In genomic region chr3:52523386-52524257, GRCh38 we compare ENCODE assay signal across 28 cellular contexts. TPM values are rescaled to one million over a fixed set of nuclear protein-coding genes. Genes with fewer than 3 reads are reported as not detected.
DNase-seq lines count a peak whose midpoint lies in the region; ATAC-seq, FAIRE-seq and TF ChIP-seq lines count a peak whose summit lies in the region.
"Had no signal": no experiment of that assay in that cellular context is flagged by ENCODE, and none has a peak within 500 bp of the region (broad histone marks: within the 10 kb centered on the region; RNA-seq: fewer than 3 reads in every experiment).

No MANE protein-coding gene starts in this region.

- H3K27ac Mint-ChIP-seq in GM23338 = peak overlapping the region; percentile 44; the same call in 1 of the 2 replicates
- H3K27ac Mint-ChIP-seq: activated CD4-positive, alpha-beta memory T cell treated with anti-CD3 and anti-CD28 coated beads for 36 hours; activated T-cell treated with anti-CD3 and anti-CD28 coated beads, Interleukin-2, amount 50 U/mL, for 24 hours; CD4-positive, alpha-beta T cell; immature natural killer cell; memory B cell; nephron; stimulated activated memory B cell treated with anti-CD40 and anti-IgM and Interleukin-4, amounts not matched to agents 10 μg/mL and 1 μg/mL and 100 μg/mL, for 72 hours had no signal

- H3K4me2 ChIP-seq in GM23338 (no peak overlapping the region), K562 (ENCODE audit: insufficient read depth, low read length) (no peak overlapping the region)

- FAIRE-seq in K562 (lab: Jason Lieb, UNC) = no peak
- FAIRE-seq: GM19239 had no signal

- intact Hi-C loops in K562 (cut with micrococcal nuclease) = no loop called here
- intact Hi-C loops in left ventricle myocardium inferior (cut with micrococcal nuclease) = no loop called here
- intact Hi-C loops in posterior vena cava (cut with DNase I) = no loop called here

- H3K4me3 ChIP-seq in GM23338 (no peak overlapping the region), K562 (no peak overlapping the region), left ventricle myocardium inferior (no peak overlapping the region)

- 0 out of 2 replicates have a peak, but pooled peaks cover 2% of the 10 kb centered on the region for H3F3A ChIP-seq in GM23338 (replicated peaks; ENCODE audit: low read depth)

- POLR2A ChIA-PET in K562 (lab: Yijun Ruan, JAX) = interaction anchor here (1.0 kb wide), 1 partner anchor 41 kb away, joined by 3 read pairs; no protein-coding TSS in a partner anchor

- no peaks in the 10 kb centered on the region for H3K9me1 ChIP-seq in K562 (ENCODE audit: control insufficient read depth, insufficient read depth, low read length)

- H3K79me2 ChIP-seq in GM23338 (replicated peaks; ENCODE audit: insufficient read depth) (no peaks in the 10 kb centered on the region), K562 (ENCODE audit: control insufficient read depth, insufficient read depth, low read length) (no peaks in the 10 kb centered on the region; the same call in 2 of the 3 replicates)

- H4K20me1 ChIP-seq in GM23338 (replicated peaks; ENCODE audit: insufficient read depth) (no peaks in the 10 kb centered on the region; the same call in 1 of the 2 replicates), K562 (replicated peaks; ENCODE audit: control insufficient read depth, insufficient read depth, low read length) (no peaks in the 10 kb centered on the region; the same call in 1 of the 2 replicates)

- peaks cover 7% of the 10 kb centered on the region for H3K27me3 Mint-ChIP-seq in GM23338 (ENCODE audit: insufficient read depth, low read depth, poor library complexity)
- H3K27me3 Mint-ChIP-seq: activated CD4-positive, alpha-beta memory T cell treated with anti-CD3 and anti-CD28 coated beads for 36 hours; activated T-cell treated with anti-CD3 and anti-CD28 coated beads, Interleukin-2, amount 50 U/mL, for 24 hours; CD4-positive, alpha-beta T cell; memory B cell; stimulated activated memory B cell treated with anti-CD40 and anti-IgM and Interleukin-4, amounts not matched to agents 10 μg/mL and 1 μg/mL and 100 μg/mL, for 72 hours had no signal

- H3K36me3 ChIP-seq in GM23338 (ENCODE audit: insufficient read depth) = peaks cover 10% of the 10 kb centered on the region; the same call in 1 of the 2 replicates
- H3K36me3 ChIP-seq in K562 (ENCODE audit: control insufficient read depth, insufficient read depth, low read length) = peaks cover 50% of the 10 kb centered on the region; the same call in 2 of the 3 replicates
- peaks cover 32% of the 10 kb centered on the region for H3K36me3 ChIP-seq in left ventricle myocardium inferior

- in situ Hi-C loops in K562 (cut with MboI) = no loop called here

- H3K9me3 ChIP-seq in K562 (replicated peaks; ENCODE audit: control insufficient read depth, insufficient read depth, low read depth, low read length) = no peaks in the 10 kb centered on the region
- H3K9me3 ChIP-seq in left ventricle myocardium inferior (replicated peaks) = no peaks in the 10 kb centered on the region
- H3K9me3 ChIP-seq: esophagus squamous epithelium had no signal

- no peaks in the 10 kb centered on the region for H3K27me3 ChIP-seq in GM23338 (ENCODE audit: insufficient read depth)
- H3K27me3 ChIP-seq in K562 (ENCODE audit: control insufficient read depth in 2 of 2, insufficient read depth in 2 of 2, low read length in 2 of 2) = no peaks in the 10 kb centered on the region
- H3K27me3 ChIP-seq in left ventricle myocardium inferior (ENCODE audit: low read depth) = no peaks in the 10 kb centered on the region
- H3K27me3 ChIP-seq: esophagus squamous epithelium had no signal

- H3K27ac ChIP-seq in GM23338 (ENCODE audit: low read depth) (no peak overlapping the region), K562 (ENCODE audit: extremely low read depth, low read depth, low read length) (no peak overlapping the region), left ventricle myocardium inferior (replicated peaks) (peak overlapping the region; percentile 88)
- H3K27ac ChIP-seq: VCaP had no signal

- H3K9me3 Mint-ChIP-seq in GM23338 = no peaks in the 10 kb centered on the region
- H3K9me3 Mint-ChIP-seq: activated CD4-positive, alpha-beta memory T cell treated with anti-CD3 and anti-CD28 coated beads for 36 hours; activated T-cell treated with anti-CD3 and anti-CD28 coated beads, Interleukin-2, amount 50 U/mL, for 24 hours; CD4-positive, alpha-beta T cell; immature natural killer cell; memory B cell; nephron; stimulated activated memory B cell treated with anti-CD40 and anti-IgM and Interleukin-4, amounts not matched to agents 10 μg/mL and 1 μg/mL and 100 μg/mL, for 72 hours had no signal

- H3K4me1 Mint-ChIP-seq in GM23338 = no peaks in the 10 kb centered on the region; the same call in 2 of the 3 replicates
- H3K4me1 Mint-ChIP-seq: immature natural killer cell; memory B cell; stimulated activated memory B cell treated with anti-CD40 and anti-IgM and Interleukin-4, amounts not matched to agents 10 μg/mL and 1 μg/mL and 100 μg/mL, for 72 hours had no signal

- peaks cover 41% of the 10 kb centered on the region for H3K36me3 Mint-ChIP-seq in GM23338 (ENCODE audit: low read depth)
- H3K36me3 Mint-ChIP-seq: immature natural killer cell; memory B cell; stimulated activated memory B cell treated with anti-CD40 and anti-IgM and Interleukin-4, amounts not matched to agents 10 μg/mL and 1 μg/mL and 100 μg/mL, for 72 hours had no signal

- no peak overlapping the region for H2AFZ ChIP-seq in GM23338
- H2AFZ ChIP-seq in K562 (ENCODE audit: low read depth, low read length) = no peak overlapping the region

- no peak for TF ChIP-seq RAD21 in K562 (CRISPR knock-in tag; conservative IDR thresholded peaks at IDR 0.05 in 1 of 2, IDR thresholded peaks at IDR 0.05 in 1 of 2)

- TF ChIP-seq POLR2A in K562 (conservative IDR thresholded peaks at IDR 0.05) = peak; percentile 42

- no TSS peak for BruUV-seq in K562 (replicated peaks; lab: Mats Ljungman, UMichigan)

- H3K4me1 ChIP-seq in GM23338 (ENCODE audit: insufficient read depth) = no peaks in the 10 kb centered on the region
- H3K4me1 ChIP-seq in K562 (replicated peaks in 1 of 2; ENCODE audit: control insufficient read depth in 2 of 2, insufficient read depth in 2 of 2, low read length in 2 of 2) = peaks cover 3 to 56% of the 10 kb centered on the region in 2 experiments; a peak in 4 of 5 replicates
- peaks cover 39% of the 10 kb centered on the region for H3K4me1 ChIP-seq in left ventricle myocardium inferior

- no peak overlapping the region for H3K4me3 Mint-ChIP-seq in GM23338
- H3K4me3 Mint-ChIP-seq: activated CD4-positive, alpha-beta memory T cell treated with anti-CD3 and anti-CD28 coated beads for 36 hours; activated T-cell treated with anti-CD3 and anti-CD28 coated beads, Interleukin-2, amount 50 U/mL, for 24 hours; CD4-positive, alpha-beta T cell; immature natural killer cell; memory B cell; nephron; stimulated activated memory B cell treated with anti-CD40 and anti-IgM and Interleukin-4, amounts not matched to agents 10 μg/mL and 1 μg/mL and 100 μg/mL, for 72 hours had no signal

- TF ChIP-seq CTCF in GM23338 (conservative IDR thresholded peaks at IDR 0.05; ENCODE audit: low read depth in 2 of 2) = no peak
- no peak for TF ChIP-seq CTCF in K562 (IDR thresholded peaks at IDR 0.05 in 2 of 3, conservative IDR thresholded peaks at IDR 0.05 in 1 of 3; ENCODE audit: insufficient read depth in 2 of 3, low read depth in 1 of 3, low read length in 3 of 3)
- no peak for TF ChIP-seq CTCF in left ventricle myocardium inferior (IDR thresholded peaks at IDR 0.05; ENCODE audit: borderline replicate concordance)

- no peak for ATAC-seq in GM23338
- ATAC-seq in K562 = no peak
- ATAC-seq: stimulated activated memory B cell treated with anti-CD40 and anti-IgM and Interleukin-4, amounts not matched to agents 10 μg/mL and 1 μg/mL and 100 μg/mL, for 72 hours had no signal

- CTCF ChIA-PET in K562 (lab: Yijun Ruan, JAX; ENCODE audit: low intra/inter-chr PET ratio) = no interaction called here

- no peaks in the 10 kb centered on the region for H3K9me2 ChIP-seq in GM23338 (ENCODE audit: insufficient read depth)

- H3K9ac ChIP-seq in K562 (ENCODE audit: insufficient read depth in 1 of 2, low read depth in 2 of 2, low read length in 2 of 2) = no peak overlapping the region; a peak in 1 of 4 replicates

- DNase-seq in GM23338 (ENCODE audit: low spot score) (no peak), K562 (ENCODE audit: extremely low read depth in 1 of 4, low spot score in 3 of 4) (no peak), left ventricle myocardium inferior (peak; percentile 13), posterior vena cava (ENCODE audit: low spot score) (peak; percentile 79), pons (ENCODE audit: low spot score) (no peak), amygdala (lab: John Stamatoyannopoulos, UW) (no peak), NCI-H1436 treated with DMSO at 0.1 percent for 48 hours (lab: John Stamatoyannopoulos, UW) (no peak), AG08395 (ENCODE audit: low spot score) (no peak)
- DNase-seq: activated CD4-positive, alpha-beta memory T cell treated with anti-CD3 and anti-CD28 coated beads for 36 hours; activated naive CD4-positive, alpha-beta T cell treated with anti-CD3 and anti-CD28 coated beads, Interleukin-2, amount 50 U/mL, for 16 hours; activated T-cell treated with anti-CD3 and anti-CD28 coated beads, Interleukin-2, amount 50 U/mL, for 24 hours; esophagus squamous epithelium; HCEC 1CT; head of caudate nucleus; immature natural killer cell; NCI-H2029 treated with DMSO at 0.1 percent for 48 hours; SHP77; stimulated activated CD4-positive, alpha-beta T cell treated with anti-CD3 and anti-CD28 coated beads, Interleukin-15, amount 100 ng/mL, for 24 hours; T-helper 1 cell; trophoblast cell had no signal

- TF ChIP-seq EP300 in K562 (IDR thresholded peaks at IDR 0.05; ENCODE audit: low read length) = no peak

- 90% methylated on average over 10 of the region's 26 CpGs for WGBS in K562 (ENCODE audit: insufficient coverage, low coverage, missing lambda C conversion rate)

RNA-seq across cellular contexts. Expression of gene NT5DC2, which starts 10.0 kb away (rescaled TPM):
- total RNA-seq in GM23338 (2014; rRNA removed; shearing (Covaris generic)) = 287 and 324 TPM in 2 replicates
- polyA plus RNA-seq in GM23338 (2016; fragmentation: Nextera tagmentation; extraction: Ambion mirVana) (260 and 269 TPM in 2 replicates), K562 (2011; rRNA removed) (133 and 165 TPM in 2 replicates), K562 (2014; fragmentation: Illumina TruSeq; extraction: Trizol) (140 and 168 TPM in 2 replicates), K562 (2014; fragmentation: Nextera tagmentation; extraction: Ambion mirVana) (10 to 100 TPM; 25.6 to 37.5 TPM), K562 (2014; rRNA removed) (150 and 173 TPM in 2 replicates)
- total RNA-seq in K562 (2011; cell fraction: chromatin; rRNA removed; ENCODE audit: low replicate concordance) = 149 and 396 TPM in 2 replicates
- total RNA-seq in K562 (2011; cell fraction: nucleolus; rRNA removed) = 249 and 262 TPM in 2 replicates
- 155 and 157 TPM in 2 replicates for total RNA-seq in K562 (2011; cell fraction: nucleoplasm; rRNA removed)
- total RNA-seq in K562 (2014; rRNA removed) (122 and 177 TPM in 2 replicates), K562 (2014; rRNA removed; fragmentation: Illumina TruSeq; extraction: Trizol) (52.5 and 60.9 TPM in 2 replicates), K562 (2015; rRNA removed; fragmentation: Illumina TruSeq; extraction: Trizol) (80.5 and 88.7 TPM in 2 replicates), K562 (2021) (168 and 171 TPM in 2 replicates), left ventricle myocardium inferior (69.3 TPM), posterior vena cava (10 to 100 TPM; 42.7 to 48.6 TPM)
- polyA plus RNA-seq in K562 (2011; cell fraction: cytosol; rRNA removed) = 143 and 272 TPM in 2 replicates
- 440 and 526 TPM in 2 replicates for polyA plus RNA-seq in K562 (2011; cell fraction: nucleus; rRNA removed)
- polyA plus RNA-seq in K562 (2012) = 107 and 154 TPM in 2 replicates
- 77.2 and 97.0 TPM in 2 replicates for polyA minus RNA-seq in K562 (2011; rRNA and poly(A)+ RNA removed)
- 74.4 and 91.0 TPM in 2 replicates for polyA minus RNA-seq in K562 (2011; cell fraction: cytosol; rRNA and poly(A)+ RNA removed)
- polyA minus RNA-seq in K562 (2011; cell fraction: nucleus; rRNA and poly(A)+ RNA removed) = 76.3 and 93.3 TPM in 2 replicates

RNA-seq across cellular contexts. Expression of gene UQCC5, which starts 12.8 kb away (rescaled TPM):
- total RNA-seq in GM23338 (2014; rRNA removed; shearing (Covaris generic)) = 1.6 and 2.6 TPM in 2 replicates
- polyA plus RNA-seq in GM23338 (2016; fragmentation: Nextera tagmentation; extraction: Ambion mirVana) (156 and 157 TPM in 2 replicates), K562 (2011; rRNA removed) (10.2 and 11.3 TPM in 2 replicates), K562 (2014; fragmentation: Illumina TruSeq; extraction: Trizol) (18.0 and 31.0 TPM in 2 replicates), K562 (2014; fragmentation: Nextera tagmentation; extraction: Ambion mirVana) (10 to 100 TPM; 36.3 to 36.7 TPM), K562 (2014; rRNA removed) (45.3 and 55.4 TPM in 2 replicates)
- total RNA-seq in K562 (2011; cell fraction: chromatin; rRNA removed; ENCODE audit: low replicate concordance) = 16.1 and 17.7 TPM in 2 replicates
- total RNA-seq in K562 (2011; cell fraction: nucleolus; rRNA removed) = 11.6 and 16.8 TPM in 2 replicates
- total RNA-seq in K562 (2011; cell fraction: nucleoplasm; rRNA removed) = 22.7 and 45.6 TPM in 2 replicates
- total RNA-seq in K562 (2014; rRNA removed) (28.6 and 41.1 TPM in 2 replicates), K562 (2014; rRNA removed; fragmentation: Illumina TruSeq; extraction: Trizol) (13.8 and 16.4 TPM in 2 replicates), K562 (2015; rRNA removed; fragmentation: Illumina TruSeq; extraction: Trizol) (33.8 and 38.3 TPM in 2 replicates), K562 (2021) (23.3 and 32.2 TPM in 2 replicates), left ventricle myocardium inferior (65.8 TPM), posterior vena cava (10 to 100 TPM; 13.8 to 22.8 TPM)
- 12.1 and 14.9 TPM in 2 replicates for polyA plus RNA-seq in K562 (2011; cell fraction: cytosol; rRNA removed)
- 17.8 and 22.9 TPM in 2 replicates for polyA plus RNA-seq in K562 (2011; cell fraction: nucleus; rRNA removed)
- polyA plus RNA-seq in K562 (2012) = 36.7 and 97.1 TPM in 2 replicates
- polyA minus RNA-seq in K562 (2011; rRNA and poly(A)+ RNA removed) = 7.6 and 8.3 TPM in 2 replicates
- 9.0 and 12.3 TPM in 2 replicates for polyA minus RNA-seq in K562 (2011; cell fraction: cytosol; rRNA and poly(A)+ RNA removed)
- polyA minus RNA-seq in K562 (2011; cell fraction: nucleus; rRNA and poly(A)+ RNA removed) = 6.5 and 9.8 TPM in 2 replicates

RNA-seq across cellular contexts. Expression of gene STAB1, which starts 28.5 kb away (rescaled TPM):
- 0.90 and 3.0 TPM in 2 replicates for total RNA-seq in GM23338 (2014; rRNA removed; shearing (Covaris generic))
- polyA plus RNA-seq in GM23338 (2016; fragmentation: Nextera tagmentation; extraction: Ambion mirVana) = 1.1 and 1.9 TPM in 2 replicates
- 6.3 and 21.2 TPM in 2 replicates for total RNA-seq in K562 (2011; cell fraction: chromatin; rRNA removed; ENCODE audit: low replicate concordance)
- 16.3 and 17.0 TPM in 2 replicates for total RNA-seq in K562 (2011; cell fraction: nucleolus; rRNA removed)
- 8.3 and 8.5 TPM in 2 replicates for total RNA-seq in K562 (2011; cell fraction: nucleoplasm; rRNA removed)
- 1.6 and 3.4 TPM in 2 replicates for total RNA-seq in K562 (2014; rRNA removed)
- 1.1 TPM in 2 replicates for total RNA-seq in K562 (2014; rRNA removed; fragmentation: Illumina TruSeq; extraction: Trizol)
- total RNA-seq in K562 (2015; rRNA removed; fragmentation: Illumina TruSeq; extraction: Trizol) = 0.75 and 1.2 TPM in 2 replicates
- 3.9 and 4.7 TPM in 2 replicates for total RNA-seq in K562 (2021)
- 1.8 and 4.4 TPM in 2 replicates for polyA plus RNA-seq in K562 (2011; rRNA removed)
- polyA plus RNA-seq in K562 (2011; cell fraction: cytosol; rRNA removed) = 2.6 and 3.1 TPM in 2 replicates
- polyA plus RNA-seq in K562 (2011; cell fraction: nucleus; rRNA removed) = 34.1 and 41.9 TPM in 2 replicates
- 1.6 and 2.7 TPM in 2 replicates for polyA plus RNA-seq in K562 (2012)
- polyA plus RNA-seq in K562 (2014; fragmentation: Illumina TruSeq; extraction: Trizol) = 0.86 and 1.6 TPM in 2 replicates
- under 1 TPM; 0.20 TPM for polyA plus RNA-seq in K562 (2014; fragmentation: Nextera tagmentation; extraction: Ambion mirVana)
- polyA plus RNA-seq in K562 (2014; rRNA removed) = 1.8 and 3.4 TPM in 2 replicates
- 1.6 and 2.3 TPM in 2 replicates for polyA minus RNA-seq in K562 (2011; rRNA and poly(A)+ RNA removed)
- 1.9 and 3.1 TPM in 2 replicates for polyA minus RNA-seq in K562 (2011; cell fraction: cytosol; rRNA and poly(A)+ RNA removed)
- 8.5 and 12.6 TPM in 2 replicates for polyA minus RNA-seq in K562 (2011; cell fraction: nucleus; rRNA and poly(A)+ RNA removed)
- total RNA-seq in left ventricle myocardium inferior = 67.2 TPM
- 100 to 1,000 TPM; 303 to 498 TPM for total RNA-seq in posterior vena cava
- total RNA-seq: Daoy, MCF 10A had no signal

Comparison
In these comparisons a context has a peak if more than half of its experiments do, and no peak if none do; other contexts are left out.
1. DNase-seq: peak in left ventricle myocardium inferior (single experiment) and posterior vena cava (single experiment); none in GM23338 (single experiment), K562 (0 of 4), pons (single experiment), amygdala (0 of 56), NCI-H1436 treated with DMSO at 0.1 percent for 48 hours (single experiment) and AG08395 (single experiment).